29 cellular contexts compared by ENCODE assay signal in the genomic region with DNA sequence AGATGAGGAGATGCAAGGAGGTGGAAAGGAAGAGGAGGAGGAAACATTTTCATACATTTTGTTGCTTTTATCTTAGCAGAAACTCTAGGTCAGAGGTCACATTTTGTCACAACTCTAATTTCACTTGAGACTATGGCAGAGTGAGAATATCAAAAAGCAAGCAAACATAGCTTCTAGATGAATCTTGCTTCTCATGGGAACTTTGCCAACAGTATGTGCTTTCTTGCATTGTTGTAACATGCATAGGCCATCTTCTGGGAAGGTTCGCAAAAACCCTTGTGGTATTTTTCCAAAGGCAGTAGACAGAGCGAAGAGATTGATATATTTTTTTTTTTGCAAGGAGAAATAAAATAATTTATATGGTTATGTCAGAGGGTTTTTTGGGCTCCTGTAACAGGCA.
"Had no signal": no experiment of that assay in that cellular context is flagged by ENCODE, and none has a peak within 500 bp of the region (broad histone marks: within the 10 kb centered on the region; RNA-seq: fewer than 3 reads in every experiment).

No MANE protein-coding gene starts in this region.

- DNase-seq: activated CD4-positive, alpha-beta T cell treated with anti-CD3 and anti-CD28 coated beads for 36 hours; activated CD8-positive, alpha-beta memory T cell treated with anti-CD3 and anti-CD28 coated beads, Interleukin-2, amount 50 U/mL, for 48 hours; activated CD8-positive, alpha-beta T cell treated with anti-CD3 and anti-CD28 coated beads for 36 hours; activated naive CD4-positive, alpha-beta T cell treated with anti-CD3 and anti-CD28 coated beads, Interleukin-2, amount 50 U/mL, for 16 hours; activated naive CD8-positive, alpha-beta T cell treated with anti-CD3 and anti-CD28 coated beads, Interleukin-2, amount 10 ng/mL, durations not matched to agents 7 days and 5 days; activated T-cell treated with anti-CD3 and anti-CD28 coated beads, Interleukin-2, amount 50 U/mL, for 1 hour; adrenal gland; aorta; Kasumi-1; MG63; MV-4-11; NCI-H1092 treated with DMSO at 0.1 percent for 48 hours; NCI-H1417 treated with DMSO at 0.1 percent for 48 hours; NCI-H1694; NCI-H2029; NCI-H2107; NCI-H2171 treated with DMSO at 0.1 percent for 48 hours; NCI-H226; NCI-H510A; NCI-H526 treated with DMSO at 0.1 percent for 48 hours; NCI-H82; OCI-M1; RPMI8226; SJCRH30; SK-N-SH; T-helper 1 cell; WERI-Rb-1 had no signal

- ATAC-seq: activated CD4-positive, alpha-beta T cell treated with anti-CD3 and anti-CD28 coated beads for 36 hours; activated CD8-positive, alpha-beta T cell treated with anti-CD3 and anti-CD28 coated beads for 36 hours; Panc1; Right ventricle myocardium inferior had no signal

- H3K27ac ChIP-seq: adrenal gland, SJCRH30, WERI-Rb-1 had no signal

- H3K9ac ChIP-seq: SK-N-SH had no signal

- H3K36me3 ChIP-seq: adrenal gland, MG63, SJCRH30, WERI-Rb-1 had no signal

- H3K4me3 ChIP-seq: adrenal gland, MG63, SJCRH30 had no signal

- H3K4me1 ChIP-seq: SJCRH30 had no signal

- H3K4me2 ChIP-seq: SK-N-SH had no signal

- H3K27me3 ChIP-seq: adrenal gland, SJCRH30 had no signal

- H3K9me3 ChIP-seq: adrenal gland, MG63, SJCRH30, SK-N-SH had no signal
